ENCODE assay signal across 8 cellular contexts in the genomic region with DNA sequence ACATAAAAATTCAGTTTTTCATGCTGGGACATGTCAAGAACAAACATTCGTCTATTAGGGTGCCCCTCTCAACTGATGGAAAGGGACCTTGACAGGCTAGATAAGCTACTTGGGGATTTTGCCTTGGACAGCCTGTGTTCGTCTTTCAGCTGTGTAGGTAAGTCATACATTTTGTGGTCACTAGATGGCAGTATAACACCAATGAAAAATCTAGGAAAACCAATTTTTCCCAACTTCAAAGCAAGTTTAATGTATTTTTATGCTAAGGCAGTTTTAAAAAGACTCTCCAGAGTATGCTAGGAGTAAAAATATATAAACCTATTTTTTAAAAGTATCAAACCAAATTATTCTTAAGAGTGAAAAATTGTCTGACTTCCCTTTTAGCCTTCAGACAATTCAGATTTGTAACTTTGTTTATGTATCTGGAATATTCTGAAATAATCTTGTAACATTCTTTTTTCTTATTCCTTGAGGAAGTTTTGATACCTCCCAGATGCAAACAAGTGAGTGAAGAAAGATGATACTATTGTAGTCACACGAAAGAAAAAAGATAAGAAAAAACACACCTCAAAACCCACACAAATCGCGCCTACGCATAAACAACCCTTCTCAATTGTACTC.
A peak's percentile ranks its signal among the peaks of the same experiment; 100 is the strongest.
DNase-seq lines count a peak whose midpoint lies in the region; ATAC-seq and TF ChIP-seq lines count a peak whose summit lies in the region.

No MANE protein-coding gene starts in this region.

- TF ChIP-seq POLR2A in esophagus muscularis mucosa (IDR thresholded peaks at IDR 0.05; ENCODE audit: low read depth), result no peak

- no peaks in the 10 kb centered on the region for H3K9me3 ChIP-seq in SK-N-MC (ENCODE audit: low read depth, low read length)
- no peaks in the 10 kb centered on the region for H3K9me3 ChIP-seq in esophagus muscularis mucosa

- ATAC-seq in HG03571 (IDR thresholded peaks at IDR 0.05; ENCODE audit: unreplicated experiment), result no peak

- H3K27ac Mint-ChIP-seq in nephron, result peak overlapping the region in 2 of 3 experiments; percentile 39 to 43

- intact Hi-C loops in esophagus muscularis mucosa (cut with DNase I), result loop anchor here (2.0 to 10.0 kb wide), 3 partner anchors 46 to 556 kb away; no protein-coding TSS in a partner anchor

- DNase-seq in Caki2 (ENCODE audit: low read depth) (peak; percentile 27), GM19240 (ENCODE audit: insufficient read length, low spot score) (peak; percentile 23), HS-27A (ENCODE audit: low read depth) (peak; percentile 5), SK-N-MC (ENCODE audit: low read depth, low spot score) (peak; percentile 83), esophagus muscularis mucosa (ENCODE audit: extremely low spot score) (no peak), KG1 (lab: John Stamatoyannopoulos, UW) (no peak)

- H3K4me1 Mint-ChIP-seq in nephron, result no peaks in the 10 kb centered on the region

- in situ Hi-C loops in Caki2 (cut with HindIII; ENCODE audit: low pct_unique_long_range_greater_than_20kb, low sequenced_read_pairs), result no loop called here

- 55% methylated on average over 6 of the region's 6 CpGs for WGBS in esophagus muscularis mucosa

- peak overlapping the region; percentile 43; the same call in 1 of the 2 replicates for H3K27ac ChIP-seq in SK-N-MC
- peak overlapping the region in 1 of 4 donors; percentile 24 for H3K27ac ChIP-seq in esophagus muscularis mucosa (replicated peaks in 1 of 4)

- no peak overlapping the region for H3K4me3 Mint-ChIP-seq in nephron

- H3K27me3 ChIP-seq in esophagus muscularis mucosa, result no peaks in the 10 kb centered on the region

- no peak overlapping the region for H3K9ac ChIP-seq in SK-N-MC (ENCODE audit: insufficient read length)

- peaks cover 13% of the 10 kb centered on the region for H3K27me3 Mint-ChIP-seq in nephron (ENCODE audit: low read depth)

- H3K4me3 ChIP-seq in SK-N-MC (no peak overlapping the region), esophagus muscularis mucosa (no peak overlapping the region)

- TF ChIP-seq EP300 in esophagus muscularis mucosa (IDR thresholded peaks at IDR 0.05), result no peak

- peaks cover 0 to 16% (median 2%) of the 10 kb centered on the region in 4 donors for H3K4me1 ChIP-seq in esophagus muscularis mucosa

- TF ChIP-seq CTCF in esophagus muscularis mucosa (IDR thresholded peaks at IDR 0.05), result peak; percentile 68 to 79 (median 72)
- TF ChIP-seq CTCF in nephron (IDR thresholded peaks at IDR 0.05; ENCODE audit: unreplicated experiment in 3 of 3), result peak; percentile 68 to 84 (median 72)

- H3K36me3 Mint-ChIP-seq in nephron (ENCODE audit: low read depth), result no peaks in the 10 kb centered on the region

- H3K36me3 ChIP-seq in SK-N-MC (ENCODE audit: insufficient read depth, low read length) (no peaks in the 10 kb centered on the region), esophagus muscularis mucosa (no peaks in the 10 kb centered on the region)

- H3K9me3 Mint-ChIP-seq in nephron, result no peaks in the 10 kb centered on the region

Comparison
In these comparisons a context has a peak if more than half of its experiments do, and no peak if none do; other contexts are left out.
1. DNase-seq: peak in Caki2 (single experiment), GM19240 (single experiment), HS-27A (single experiment) and SK-N-MC (single experiment); none in esophagus muscularis mucosa (single experiment) and KG1 (single experiment).